In genomic region chr21:34833465-34833864, GRCh38 we compare ENCODE assay signal across 19 cellular contexts.
DNase-seq lines count a peak whose midpoint lies in the region; ATAC-seq and TF ChIP-seq lines count a peak whose summit lies in the region.
"Had no signal": no experiment of that assay in that cellular context is flagged by ENCODE, and none has a peak within 500 bp of the region (broad histone marks: within the 10 kb centered on the region; RNA-seq: fewer than 3 reads in every experiment).

No MANE protein-coding gene starts in this region.

- H3F3A ChIP-seq in SK-N-SH (replicated peaks; ENCODE audit: insufficient read depth): peaks cover 29% of the 10 kb centered on the region

- H3K9me3 ChIP-seq in SK-N-SH: no peaks in the 10 kb centered on the region
- H3K9me3 ChIP-seq: BLaER1 treated with 17β-estradiol and CSF1 and Interleukin-3, amounts not matched to agents 10 nM and 100 nM; SJCRH30 had no signal

- H3K27ac ChIP-seq in SK-N-SH (ENCODE audit: low read depth in 2 of 2, low read length in 1 of 2): 0 out of 4 replicates have a peak overlapping the region, but pooled peaks of 1 of the 2 experiments have one; percentile 3
- H3K27ac ChIP-seq: SJCRH30 had no signal

- H3K9me3 Mint-ChIP-seq in CD14-positive monocyte: no peaks in the 10 kb centered on the region
- H3K9me3 Mint-ChIP-seq in activated T-cell treated with anti-CD3 and anti-CD28 coated beads, Interleukin-2, amount 50 U/mL, for 72 hours: no peaks in the 10 kb centered on the region

- TF ChIP-seq RAD21 in SK-N-SH (IDR thresholded peaks at IDR 0.05; ENCODE audit: low read length): no peak

- no peak overlapping the region for H3K4me3 ChIP-seq in SK-N-SH (ENCODE audit: low read depth in 2 of 2, low read length in 1 of 2)
- H3K4me3 ChIP-seq: BLaER1 treated with 17β-estradiol and CSF1 and Interleukin-3, amounts not matched to agents 10 nM and 100 nM; SJCRH30 had no signal

- no peak overlapping the region for H3K9ac ChIP-seq in SK-N-SH
- H3K9ac ChIP-seq: BLaER1 treated with 17β-estradiol and CSF1 and Interleukin-3, amounts not matched to agents 10 nM and 100 nM had no signal

- TF ChIP-seq EP300 in SK-N-SH (IDR thresholded peaks at IDR 0.05; ENCODE audit: borderline replicate concordance in 1 of 2, low read depth in 1 of 2, low read length in 1 of 2): no peak

- peaks cover 22 to 30% of the 10 kb centered on the region in 2 experiments; a peak in 3 of 4 replicates for H3K4me1 ChIP-seq in SK-N-SH (ENCODE audit: control insufficient read depth in 1 of 2, insufficient read depth in 2 of 2, low read depth in 1 of 2, low read length in 1 of 2)
- H3K4me1 ChIP-seq: SJCRH30 had no signal

- H3K27me3 ChIP-seq in SK-N-SH (ENCODE audit: insufficient read depth): no peaks in the 10 kb centered on the region
- H3K27me3 ChIP-seq: BLaER1 treated with 17β-estradiol and CSF1 and Interleukin-3, amounts not matched to agents 10 nM and 100 nM; SJCRH30 had no signal

- peaks cover 0 to 2% (median 0%) of the 10 kb centered on the region in 3 donors for H3K27me3 Mint-ChIP-seq in CD14-positive monocyte (ENCODE audit: low read depth in 3 of 3)
- no peaks in the 10 kb centered on the region for H3K27me3 Mint-ChIP-seq in activated T-cell treated with anti-CD3 and anti-CD28 coated beads, Interleukin-2, amount 50 U/mL, for 72 hours (ENCODE audit: low read depth)
- H3K27me3 Mint-ChIP-seq: CD8-positive, alpha-beta memory T cell had no signal

- H3K27ac Mint-ChIP-seq in CD14-positive monocyte: peak overlapping the region in 4 of 7 donors; percentile 36 to 77 (median 56)
- no peak overlapping the region for H3K27ac Mint-ChIP-seq in activated T-cell treated with anti-CD3 and anti-CD28 coated beads, Interleukin-2, amount 50 U/mL, for 72 hours

- H3K4me1 Mint-ChIP-seq in CD14-positive monocyte: peaks cover 63% of the 10 kb centered on the region
- peaks cover 32% of the 10 kb centered on the region for H3K4me1 Mint-ChIP-seq in activated T-cell treated with anti-CD3 and anti-CD28 coated beads, Interleukin-2, amount 50 U/mL, for 72 hours (ENCODE audit: low read depth)

- WGBS in SK-N-SH (ENCODE audit: low lambda C conversion rate): 88% methylated on average over 5 of the region's 5 CpGs

- no peak overlapping the region for H3K4me2 ChIP-seq in SK-N-SH
- H3K4me2 ChIP-seq: BLaER1 treated with 17β-estradiol and CSF1 and Interleukin-3, amounts not matched to agents 10 nM and 100 nM had no signal

- H3K4me3 Mint-ChIP-seq in CD14-positive monocyte: no peak overlapping the region
- H3K4me3 Mint-ChIP-seq in activated T-cell treated with anti-CD3 and anti-CD28 coated beads, Interleukin-2, amount 50 U/mL, for 72 hours: no peak overlapping the region
- H3K4me3 Mint-ChIP-seq: CD8-positive, alpha-beta memory T cell had no signal

- ATAC-seq in SK-N-SH treated with all-trans-retinoic acid at 6 μM for 48 hours: no peak
- ATAC-seq in activated T-cell treated with anti-CD3 and anti-CD28 coated beads, Interleukin-2, amount 50 U/mL, for 72 hours (replicated peaks in 1 of 2): no peak
- ATAC-seq: HCT116 had no signal

- H3K9me2 ChIP-seq in SK-N-SH: no peaks in the 10 kb centered on the region

- H3K79me2 ChIP-seq in SK-N-SH (ENCODE audit: insufficient read depth): peaks cover 74% of the 10 kb centered on the region

- peaks cover 32% of the 10 kb centered on the region for H4K20me1 ChIP-seq in SK-N-SH (ENCODE audit: insufficient read depth)

- TF ChIP-seq CTCF in SK-N-SH (IDR thresholded peaks at IDR 0.05) (no peak), CD14-positive monocyte (IDR thresholded peaks at IDR 0.05) (no peak)

- peak; percentile 43 for DNase-seq in SK-N-SH
- no peak for DNase-seq in CD14-positive monocyte (ENCODE audit: low spot score)
- DNase-seq in NCI-H146 treated with DMSO at 0.1 percent for 48 hours (lab: John Stamatoyannopoulos, UW; ENCODE audit: unreplicated experiment): peak; percentile 71
- DNase-seq in foreskin melanocyte: peak; percentile 61
- no peak for DNase-seq in activated T-cell treated with anti-CD3 and anti-CD28 coated beads, Interleukin-2, amount 50 U/mL, for 72 hours
- DNase-seq in NK-92 treated with Interleukin-12 subunit alpha and Interleukin-12 subunit beta, amount 100 ng/mL, for 24 hours (lab: John Stamatoyannopoulos, UW): no peak
- no peak for DNase-seq in stimulated activated CD4-positive, alpha-beta T cell treated with anti-CD3 and anti-CD28 coated beads, Interleukin-4, amount 100 ng/mL, for 1 hour
- DNase-seq: 8988T; Calu3; CD8-positive, alpha-beta memory T cell; DMS153; Karpas-422; MV-4-11; NCI-H187 treated with DMSO at 0.1 percent for 48 hours; NCI-H2107; SJCRH30 had no signal

- peaks cover 39 to 65% of the 10 kb centered on the region in 2 experiments for H3K36me3 ChIP-seq in SK-N-SH (replicated peaks in 1 of 2; ENCODE audit: control insufficient read depth in 1 of 2, insufficient read depth in 2 of 2, low read length in 1 of 2)

- intact Hi-C loops in CD14-positive monocyte (cut with micrococcal nuclease): no loop called here

- H3K36me3 Mint-ChIP-seq in CD14-positive monocyte: peaks cover 62 to 66% of the 10 kb centered on the region in 2 donors
- peaks cover 11 to 45% of the 10 kb centered on the region in 2 donors for H3K36me3 Mint-ChIP-seq in activated T-cell treated with anti-CD3 and anti-CD28 coated beads, Interleukin-2, amount 50 U/mL, for 72 hours (ENCODE audit: insufficient read depth in 2 of 2)

- CTCF ChIA-PET in SK-N-SH (lab: Yijun Ruan, JAX): interaction anchor here (1.1 to 1.6 kb wide), 4 partner anchors 11 to 1017 kb away, joined by 3 to 4 read pairs (median 3); no protein-coding TSS in a partner anchor

- POLR2A ChIA-PET in SK-N-SH (lab: Yijun Ruan, JAX): no interaction called here

- H2AFZ ChIP-seq in SK-N-SH (ENCODE audit: low read depth): no peak overlapping the region

TF ChIP-seq in SK-N-SH, 30 proteins besides CTCF, POLR2A, EP300 and RAD21:
- TF ChIP-seq RXRA (IDR thresholded peaks at IDR 0.05; ENCODE audit: borderline replicate concordance, low read depth) (no peak), FOXJ3 (CRISPR knock-in tag; IDR thresholded peaks at IDR 0.05) (no peak), GATA2 (CRISPR knock-in tag; IDR thresholded peaks at IDR 0.05) (peak; percentile 16; the same call in 1 of the 2 replicates)

TF ChIP-seq in SK-N-SH treated with all-trans-retinoic acid at 6 μM for 48 hours, 23 proteins besides CTCF, POLR2A, EP300 and RAD21:
- TF ChIP-seq ZNF70 (CRISPR knock-in tag; IDR thresholded peaks at IDR 0.05): no peak
- no peak for TF ChIP-seq TSHZ2 (CRISPR knock-in tag; IDR thresholded peaks at IDR 0.05)
- no peak for TF ChIP-seq TCF4 (CRISPR knock-in tag; IDR thresholded peaks at IDR 0.05; ENCODE audit: borderline replicate concordance)
- TF ChIP-seq, protein P1, sequence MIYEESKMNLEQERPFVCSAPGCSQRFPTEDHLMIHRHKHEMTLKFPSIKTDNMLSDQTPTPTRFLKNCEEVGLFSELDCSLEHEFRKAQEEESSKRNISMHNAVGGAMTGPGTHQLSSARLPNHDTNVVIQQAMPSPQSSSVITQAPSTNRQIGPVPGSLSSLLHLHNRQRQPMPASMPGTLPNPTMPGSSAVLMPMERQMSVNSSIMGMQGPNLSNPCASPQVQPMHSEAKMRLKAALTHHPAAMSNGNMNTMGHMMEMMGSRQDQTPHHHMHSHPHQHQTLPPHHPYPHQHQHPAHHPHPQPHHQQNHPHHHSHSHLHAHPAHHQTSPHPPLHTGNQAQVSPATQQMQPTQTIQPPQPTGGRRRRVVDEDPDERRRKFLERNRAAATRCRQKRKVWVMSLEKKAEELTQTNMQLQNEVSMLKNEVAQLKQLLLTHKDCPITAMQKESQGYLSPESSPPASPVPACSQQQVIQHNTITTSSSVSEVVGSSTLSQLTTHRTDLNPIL (CRISPR knock-in tag; IDR thresholded peaks at IDR 0.05; ENCODE audit: low read depth): no peak

Comparison
In these comparisons a context has a peak if more than half of its experiments do, and no peak if none do; other contexts are left out.
1. DNase-seq: peak in SK-N-SH (single experiment), NCI-H146 treated with DMSO at 0.1 percent for 48 hours (single experiment) and foreskin melanocyte (single experiment); none in CD14-positive monocyte (single experiment), activated T-cell treated with anti-CD3 and anti-CD28 coated beads, Interleukin-2, amount 50 U/mL, for 72 hours (0 of 2), NK-92 treated with Interleukin-12 subunit alpha and Interleukin-12 subunit beta, amount 100 ng/mL, for 24 hours (single experiment) and stimulated activated CD4-positive, alpha-beta T cell treated with anti-CD3 and anti-CD28 coated beads, Interleukin-4, amount 100 ng/mL, for 1 hour (single experiment).